8 cellular contexts compared by ENCODE assay signal in genomic region chr10:78302989-78303854, GRCh38.
DNase-seq lines count a peak whose midpoint lies in the region; ATAC-seq and TF ChIP-seq lines count a peak whose summit lies in the region.

No MANE protein-coding gene starts in this region.

- peak; percentile 88 for TF ChIP-seq POLR2A in GM19193 (IDR thresholded peaks at IDR 0.05; ENCODE audit: extremely low read depth, insufficient read depth, insufficient read length)

- H3K27me3 ChIP-seq in BE2C: no peaks in the 10 kb centered on the region

- H3K4me3 ChIP-seq in BE2C (ENCODE audit: low read depth, low read length): peak overlapping the region; percentile 47
- H3K4me3 ChIP-seq in choroid plexus epithelial cell (ENCODE audit: low read depth, low read length): peak overlapping the region; percentile 66

- TF ChIP-seq CTCF in BE2C (IDR thresholded peaks at IDR 0.05; ENCODE audit: low read depth, low read length) (peak; percentile 59), choroid plexus epithelial cell (conservative IDR thresholded peaks at IDR 0.05; ENCODE audit: low read depth, low read length) (peak; percentile 72)

- H3K9me3 ChIP-seq in BE2C: no peaks in the 10 kb centered on the region

- peak; percentile 92 for ATAC-seq in HG03432 (IDR thresholded peaks at IDR 0.05; ENCODE audit: unreplicated experiment)

- peak; percentile 96 for DNase-seq in BE2C
- DNase-seq in NCI-H446 treated with DMSO at 0.1 percent for 48 hours (lab: John Stamatoyannopoulos, UW): peak; percentile 87
- DNase-seq in activated CD4-positive, alpha-beta T cell treated with anti-CD3 and anti-CD28 coated beads for 1 hour: peak; percentile 95
- DNase-seq in choroid plexus epithelial cell (ENCODE audit: low read depth): peak; percentile 76
- DNase-seq in left kidney (ENCODE audit: low read depth, low spot score): peak; percentile 98
- peak; percentile 95 for DNase-seq in stimulated activated CD4-positive, alpha-beta T cell treated with anti-CD3 and anti-CD28 coated beads, Interleukin-1b, Interleukin-23, amount 100 ng/mL, for 48 hours

- peaks cover 18% of the 10 kb centered on the region for H3K4me1 ChIP-seq in BE2C

- H3K36me3 ChIP-seq in BE2C: no peaks in the 10 kb centered on the region; the same call in 1 of the 2 replicates

Comparison
In these comparisons a context has a peak if more than half of its experiments do, and no peak if none do; other contexts are left out.
1. Peak in every context shown above with its lines: DNase-seq, ATAC-seq and H3K4me3 ChIP-seq.